Comparison of ENCODE assay signal across 12 cellular contexts in genomic region chr10:72285972-72286521, GRCh38. TPM values are rescaled to one million over a fixed set of nuclear protein-coding genes. Genes with fewer than 3 reads are reported as not detected.
A peak's percentile ranks its signal among the peaks of the same experiment; 100 is the strongest.
DNase-seq lines count a peak whose midpoint lies in the region; ATAC-seq, FAIRE-seq and TF ChIP-seq lines count a peak whose summit lies in the region.
"Had no signal": no experiment of that assay in that cellular context is flagged by ENCODE, and none has a peak within 500 bp of the region (broad histone marks: within the 10 kb centered on the region; RNA-seq: fewer than 3 reads in every experiment).

No MANE protein-coding gene starts in this region.

- H3K9ac ChIP-seq in BLaER1 treated with 17β-estradiol and CSF1 and Interleukin-3, amounts not matched to agents 10 nM and 100 nM, result peak overlapping the region in 10 of 11 experiments; percentile 12 to 61 (median 43); a peak in 13 of 22 replicates

- no peaks in the 10 kb centered on the region for H3K27me3 ChIP-seq in BLaER1 treated with 17β-estradiol and CSF1 and Interleukin-3, amounts not matched to agents 10 nM and 100 nM
- no peaks in the 10 kb centered on the region for H3K27me3 ChIP-seq in tibial nerve

- H4K20me1 ChIP-seq in BLaER1 treated with 17β-estradiol and CSF1 and Interleukin-3, amounts not matched to agents 10 nM and 100 nM, result no peaks in the 10 kb centered on the region

- WGBS in tibial nerve, 2 donors, result 35 to 47% methylated on average over 14 of the region's 14 CpGs

- H3K4me3 Mint-ChIP-seq in activated naive CD8-positive, alpha-beta T cell treated with anti-CD3 and anti-CD28 coated beads, Interleukin-2, amount 50 U/mL, for 24 hours, result no peak overlapping the region

- no peaks in the 10 kb centered on the region for H3K36me3 Mint-ChIP-seq in activated naive CD8-positive, alpha-beta T cell treated with anti-CD3 and anti-CD28 coated beads, Interleukin-2, amount 50 U/mL, for 24 hours (ENCODE audit: low read depth)

- no peak for DNase-seq in GM19239 (ENCODE audit: insufficient read length, low spot score)
- no peak for DNase-seq in activated naive CD8-positive, alpha-beta T cell treated with anti-CD3 and anti-CD28 coated beads, Interleukin-2, amount 50 U/mL, for 24 hours
- DNase-seq in midbrain (lab: John Stamatoyannopoulos, UW), result peak; percentile 31
- no peak for DNase-seq in tibial nerve (ENCODE audit: low spot score in 2 of 2)
- no peak for DNase-seq in MV-4-11 (lab: John Stamatoyannopoulos, UW)
- DNase-seq in ecto neural progenitor cell (ENCODE audit: low spot score), result no peak
- DNase-seq: dermis blood vessel endothelial cell, NCI-H446 treated with DMSO at 0.1 percent for 48 hours, psoas muscle, SIG-M5 had no signal

- peak; percentile 86 for FAIRE-seq in GM19239 (lab: Jason Lieb, UNC)

- TF ChIP-seq POLR2A in tibial nerve (IDR thresholded peaks at IDR 0.05), result no peak

- ATAC-seq in activated naive CD8-positive, alpha-beta T cell treated with anti-CD3 and anti-CD28 coated beads, Interleukin-2, amount 50 U/mL, for 24 hours, result no peak
- ATAC-seq in GM21529 (IDR thresholded peaks at IDR 0.05; ENCODE audit: unreplicated experiment), result no peak
- ATAC-seq: psoas muscle had no signal

- H3K27ac Mint-ChIP-seq in activated naive CD8-positive, alpha-beta T cell treated with anti-CD3 and anti-CD28 coated beads, Interleukin-2, amount 50 U/mL, for 24 hours, result peak overlapping the region; percentile 33

- no peaks in the 10 kb centered on the region for H3K9me3 Mint-ChIP-seq in activated naive CD8-positive, alpha-beta T cell treated with anti-CD3 and anti-CD28 coated beads, Interleukin-2, amount 50 U/mL, for 24 hours

- H3K4me1 ChIP-seq in BLaER1 treated with 17β-estradiol and CSF1 and Interleukin-3, amounts not matched to agents 10 nM and 100 nM, result peaks cover 44 to 60% (median 51%) of the 10 kb centered on the region in 10 experiments
- peaks cover 0 to 9% (median 4%) of the 10 kb centered on the region in 4 donors for H3K4me1 ChIP-seq in tibial nerve
- H3K4me1 ChIP-seq: psoas muscle had no signal

- H3K4me1 Mint-ChIP-seq in activated naive CD8-positive, alpha-beta T cell treated with anti-CD3 and anti-CD28 coated beads, Interleukin-2, amount 50 U/mL, for 24 hours, result peaks cover 34% of the 10 kb centered on the region

- peak overlapping the region; percentile 65 to 89 (median 80) for H3K4me2 ChIP-seq in BLaER1 treated with 17β-estradiol and CSF1 and Interleukin-3, amounts not matched to agents 10 nM and 100 nM

- H3K9me3 ChIP-seq in BLaER1 treated with 17β-estradiol and CSF1 and Interleukin-3, amounts not matched to agents 10 nM and 100 nM (replicated peaks in 1 of 11), result no peaks in the 10 kb centered on the region
- H3K9me3 ChIP-seq in tibial nerve, result no peaks in the 10 kb centered on the region
- H3K9me3 ChIP-seq: psoas muscle had no signal

- H3K36me3 ChIP-seq in BLaER1 treated with 17β-estradiol and CSF1 and Interleukin-3, amounts not matched to agents 10 nM and 100 nM, result no peaks in the 10 kb centered on the region
- no peaks in the 10 kb centered on the region for H3K36me3 ChIP-seq in tibial nerve

- H3K27ac ChIP-seq in BLaER1 treated with 17β-estradiol and CSF1 and Interleukin-3, amounts not matched to agents 10 nM and 100 nM, result peak overlapping the region; percentile 9 to 62 (median 48); a peak in 18 of 22 replicates
- H3K27ac ChIP-seq in tibial nerve, result peak overlapping the region in 1 of 4 donors; percentile 49
- H3K27ac ChIP-seq: psoas muscle had no signal

- no peak for TF ChIP-seq CTCF in tibial nerve (IDR thresholded peaks at IDR 0.05)

- TF ChIP-seq EP300 in tibial nerve (IDR thresholded peaks at IDR 0.05), result no peak

- H3K27me3 Mint-ChIP-seq in activated naive CD8-positive, alpha-beta T cell treated with anti-CD3 and anti-CD28 coated beads, Interleukin-2, amount 50 U/mL, for 24 hours, result no peaks in the 10 kb centered on the region

- H3K4me3 ChIP-seq in BLaER1 treated with 17β-estradiol and CSF1 and Interleukin-3, amounts not matched to agents 10 nM and 100 nM, result peak overlapping the region in 5 of 10 experiments; percentile 15 to 37 (median 23); a peak in 5 of 20 replicates
- H3K4me3 ChIP-seq in tibial nerve, result no peak overlapping the region
- H3K4me3 ChIP-seq: psoas muscle had no signal

RNA-seq across cellular contexts. Expression of gene DDIT4, which starts 12.3 kb away (rescaled TPM):
- total RNA-seq in tibial nerve, result 1,000 to 10,000 TPM; 1,317 to 2,202 (median 1,604) TPM
